In the genomic region with DNA sequence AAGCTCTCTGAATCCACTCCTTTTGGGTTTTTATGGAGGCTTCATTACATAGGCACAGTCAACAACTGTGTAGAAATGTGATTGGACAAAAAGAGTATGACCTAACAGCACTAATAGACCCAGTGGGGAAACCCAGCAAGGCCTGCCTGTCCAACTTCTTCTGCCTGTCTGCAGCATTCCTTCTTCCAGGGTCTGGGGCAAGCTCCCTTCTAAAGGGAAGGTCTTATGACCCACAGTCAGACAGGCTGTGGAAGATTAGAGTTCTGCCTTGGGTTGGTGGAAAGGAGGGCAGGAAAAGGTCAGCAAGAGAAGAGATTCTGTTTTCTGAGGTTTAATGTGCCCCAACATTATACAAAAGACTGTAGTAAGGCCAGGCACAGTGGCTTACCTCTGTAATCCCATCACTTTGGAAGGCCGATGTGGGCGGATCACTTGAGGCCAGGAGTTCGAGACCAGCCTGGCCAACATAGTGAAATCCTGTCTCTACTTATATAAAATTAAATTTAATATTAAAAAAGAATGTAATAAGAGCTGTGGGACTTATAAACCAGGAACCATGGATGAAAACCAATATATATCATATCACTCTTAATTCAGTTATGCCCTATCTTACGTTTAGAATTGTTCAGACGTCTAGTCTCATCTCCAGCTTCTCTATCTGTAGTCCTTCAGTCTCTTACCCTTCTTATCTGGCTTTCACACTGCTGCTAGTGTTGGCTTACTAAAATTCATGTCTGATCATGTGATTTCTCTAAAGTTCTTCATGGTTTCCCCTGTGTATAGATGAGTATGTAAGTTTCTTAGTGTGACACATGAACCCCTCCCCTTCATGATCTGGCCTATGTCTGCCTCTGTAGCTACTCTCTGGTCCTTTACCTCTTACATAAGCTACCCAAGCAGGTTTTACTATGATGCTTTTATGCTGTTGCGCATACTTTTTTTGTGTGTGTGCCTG, we compare ENCODE assay signal across 1 cellular context.
TF ChIP-seq lines count a peak whose summit lies in the region.

No MANE protein-coding gene starts in this region.

TF ChIP-seq in GM23338, 12 proteins besides CTCF, POLR2A, EP300 and RAD21:
- TF ChIP-seq CREB1 (CRISPR knock-in tag; IDR thresholded peaks at IDR 0.05; ENCODE audit: low read depth): no peak
- no peak for TF ChIP-seq ETS1 (IDR thresholded peaks at IDR 0.05)
- TF ChIP-seq STAT1 (IDR thresholded peaks at IDR 0.05; ENCODE audit: unreplicated experiment): no peak
- TF ChIP-seq EZH2phosphoT487 (IDR thresholded peaks at IDR 0.05; ENCODE audit: unreplicated experiment): no peak
- TF ChIP-seq NANOG (IDR thresholded peaks at IDR 0.05; ENCODE audit: borderline replicate concordance): no peak
- TF ChIP-seq POLR2AphosphoS5 (IDR thresholded peaks at IDR 0.05; ENCODE audit: low read depth): no peak
- TF ChIP-seq ZNF114 (CRISPR knock-in tag; IDR thresholded peaks at IDR 0.05): no peak
- TF ChIP-seq, protein P1, sequence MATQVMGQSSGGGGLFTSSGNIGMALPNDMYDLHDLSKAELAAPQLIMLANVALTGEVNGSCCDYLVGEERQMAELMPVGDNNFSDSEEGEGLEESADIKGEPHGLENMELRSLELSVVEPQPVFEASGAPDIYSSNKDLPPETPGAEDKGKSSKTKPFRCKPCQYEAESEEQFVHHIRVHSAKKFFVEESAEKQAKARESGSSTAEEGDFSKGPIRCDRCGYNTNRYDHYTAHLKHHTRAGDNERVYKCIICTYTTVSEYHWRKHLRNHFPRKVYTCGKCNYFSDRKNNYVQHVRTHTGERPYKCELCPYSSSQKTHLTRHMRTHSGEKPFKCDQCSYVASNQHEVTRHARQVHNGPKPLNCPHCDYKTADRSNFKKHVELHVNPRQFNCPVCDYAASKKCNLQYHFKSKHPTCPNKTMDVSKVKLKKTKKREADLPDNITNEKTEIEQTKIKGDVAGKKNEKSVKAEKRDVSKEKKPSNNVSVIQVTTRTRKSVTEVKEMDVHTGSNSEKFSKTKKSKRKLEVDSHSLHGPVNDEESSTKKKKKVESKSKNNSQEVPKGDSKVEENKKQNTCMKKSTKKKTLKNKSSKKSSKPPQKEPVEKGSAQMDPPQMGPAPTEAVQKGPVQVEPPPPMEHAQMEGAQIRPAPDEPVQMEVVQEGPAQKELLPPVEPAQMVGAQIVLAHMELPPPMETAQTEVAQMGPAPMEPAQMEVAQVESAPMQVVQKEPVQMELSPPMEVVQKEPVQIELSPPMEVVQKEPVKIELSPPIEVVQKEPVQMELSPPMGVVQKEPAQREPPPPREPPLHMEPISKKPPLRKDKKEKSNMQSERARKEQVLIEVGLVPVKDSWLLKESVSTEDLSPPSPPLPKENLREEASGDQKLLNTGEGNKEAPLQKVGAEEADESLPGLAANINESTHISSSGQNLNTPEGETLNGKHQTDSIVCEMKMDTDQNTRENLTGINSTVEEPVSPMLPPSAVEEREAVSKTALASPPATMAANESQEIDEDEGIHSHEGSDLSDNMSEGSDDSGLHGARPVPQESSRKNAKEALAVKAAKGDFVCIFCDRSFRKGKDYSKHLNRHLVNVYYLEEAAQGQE (IDR thresholded peaks at IDR 0.05; ENCODE audit: unreplicated experiment): no peak
- no peak for TF ChIP-seq EZH2 (IDR thresholded peaks at IDR 0.05; ENCODE audit: low read depth, unreplicated experiment)
- no peak for TF ChIP-seq ZNF331 (CRISPR knock-in tag; IDR thresholded peaks at IDR 0.05; ENCODE audit: low read depth)
- no peak for TF ChIP-seq JUNB (IDR thresholded peaks at IDR 0.05; ENCODE audit: unreplicated experiment)
- TF ChIP-seq, protein P2, sequence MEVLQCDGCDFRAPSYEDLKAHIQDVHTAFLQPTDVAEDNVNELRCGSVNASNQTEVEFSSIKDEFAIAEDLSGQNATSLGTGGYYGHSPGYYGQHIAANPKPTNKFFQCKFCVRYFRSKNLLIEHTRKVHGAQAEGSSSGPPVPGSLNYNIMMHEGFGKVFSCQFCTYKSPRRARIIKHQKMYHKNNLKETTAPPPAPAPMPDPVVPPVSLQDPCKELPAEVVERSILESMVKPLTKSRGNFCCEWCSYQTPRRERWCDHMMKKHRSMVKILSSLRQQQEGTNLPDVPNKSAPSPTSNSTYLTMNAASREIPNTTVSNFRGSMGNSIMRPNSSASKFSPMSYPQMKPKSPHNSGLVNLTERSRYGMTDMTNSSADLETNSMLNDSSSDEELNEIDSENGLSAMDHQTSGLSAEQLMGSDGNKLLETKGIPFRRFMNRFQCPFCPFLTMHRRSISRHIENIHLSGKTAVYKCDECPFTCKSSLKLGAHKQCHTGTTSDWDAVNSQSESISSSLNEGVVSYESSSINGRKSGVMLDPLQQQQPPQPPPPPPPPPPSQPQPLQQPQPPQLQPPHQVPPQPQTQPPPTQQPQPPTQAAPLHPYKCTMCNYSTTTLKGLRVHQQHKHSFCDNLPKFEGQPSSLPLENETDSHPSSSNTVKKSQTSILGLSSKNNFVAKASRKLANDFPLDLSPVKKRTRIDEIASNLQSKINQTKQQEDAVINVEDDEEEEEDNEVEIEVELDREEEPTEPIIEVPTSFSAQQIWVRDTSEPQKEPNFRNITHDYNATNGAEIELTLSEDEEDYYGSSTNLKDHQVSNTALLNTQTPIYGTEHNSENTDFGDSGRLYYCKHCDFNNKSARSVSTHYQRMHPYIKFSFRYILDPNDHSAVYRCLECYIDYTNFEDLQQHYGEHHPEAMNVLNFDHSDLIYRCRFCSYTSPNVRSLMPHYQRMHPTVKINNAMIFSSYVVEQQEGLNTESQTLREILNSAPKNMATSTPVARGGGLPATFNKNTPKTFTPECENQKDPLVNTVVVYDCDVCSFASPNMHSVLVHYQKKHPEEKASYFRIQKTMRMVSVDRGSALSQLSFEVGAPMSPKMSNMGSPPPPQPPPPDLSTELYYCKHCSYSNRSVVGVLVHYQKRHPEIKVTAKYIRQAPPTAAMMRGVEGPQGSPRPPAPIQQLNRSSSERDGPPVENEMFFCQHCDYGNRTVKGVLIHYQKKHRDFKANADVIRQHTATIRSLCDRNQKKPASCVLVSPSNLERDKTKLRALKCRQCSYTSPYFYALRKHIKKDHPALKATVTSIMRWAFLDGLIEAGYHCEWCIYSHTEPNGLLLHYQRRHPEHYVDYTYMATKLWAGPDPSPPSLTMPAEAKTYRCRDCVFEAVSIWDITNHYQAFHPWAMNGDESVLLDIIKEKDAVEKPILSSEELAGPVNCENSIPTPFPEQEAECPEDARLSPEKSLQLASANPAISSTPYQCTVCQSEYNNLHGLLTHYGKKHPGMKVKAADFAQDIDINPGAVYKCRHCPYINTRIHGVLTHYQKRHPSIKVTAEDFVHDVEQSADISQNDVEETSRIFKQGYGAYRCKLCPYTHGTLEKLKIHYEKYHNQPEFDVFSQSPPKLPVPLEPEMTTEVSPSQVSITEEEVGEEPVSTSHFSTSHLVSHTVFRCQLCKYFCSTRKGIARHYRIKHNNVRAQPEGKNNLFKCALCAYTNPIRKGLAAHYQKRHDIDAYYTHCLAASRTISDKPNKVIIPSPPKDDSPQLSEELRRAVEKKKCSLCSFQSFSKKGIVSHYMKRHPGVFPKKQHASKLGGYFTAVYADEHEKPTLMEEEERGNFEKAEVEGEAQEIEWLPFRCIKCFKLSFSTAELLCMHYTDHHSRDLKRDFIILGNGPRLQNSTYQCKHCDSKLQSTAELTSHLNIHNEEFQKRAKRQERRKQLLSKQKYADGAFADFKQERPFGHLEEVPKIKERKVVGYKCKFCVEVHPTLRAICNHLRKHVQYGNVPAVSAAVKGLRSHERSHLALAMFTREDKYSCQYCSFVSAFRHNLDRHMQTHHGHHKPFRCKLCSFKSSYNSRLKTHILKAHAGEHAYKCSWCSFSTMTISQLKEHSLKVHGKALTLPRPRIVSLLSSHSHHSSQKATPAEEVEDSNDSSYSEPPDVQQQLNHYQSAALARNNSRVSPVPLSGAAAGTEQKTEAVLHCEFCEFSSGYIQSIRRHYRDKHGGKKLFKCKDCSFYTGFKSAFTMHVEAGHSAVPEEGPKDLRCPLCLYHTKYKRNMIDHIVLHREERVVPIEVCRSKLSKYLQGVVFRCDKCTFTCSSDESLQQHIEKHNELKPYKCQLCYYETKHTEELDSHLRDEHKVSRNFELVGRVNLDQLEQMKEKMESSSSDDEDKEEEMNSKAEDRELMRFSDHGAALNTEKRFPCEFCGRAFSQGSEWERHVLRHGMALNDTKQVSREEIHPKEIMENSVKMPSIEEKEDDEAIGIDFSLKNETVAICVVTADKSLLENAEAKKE (CRISPR knock-in tag; IDR thresholded peaks at IDR 0.05): no peak
